8 cellular contexts compared by ENCODE assay signal in genomic region chr17:30731210-30732132, GRCh38.
DNase-seq lines count a peak whose midpoint lies in the region; ATAC-seq and TF ChIP-seq lines count a peak whose summit lies in the region.
"Not testable (repeated sequence)": the region's sequence is repeated elsewhere in the genome, so short reads cannot be mapped to it uniquely, and the experiment has no call there.

No MANE protein-coding gene starts in this region.

- DNase-seq in GM04504 (ENCODE audit: low read depth) = peak; percentile 26
- peak; percentile 67 for DNase-seq in HFFc6
- DNase-seq in NB4 (ENCODE audit: low read depth) = peak; percentile 88
- peak; percentile 89 for DNase-seq in activated naive CD4-positive, alpha-beta T cell treated with anti-CD3 and anti-CD28 coated beads, Interleukin-2, amount 50 U/mL, for 16 hours
- peak; percentile 60 for DNase-seq in glomerular visceral epithelial cell (ENCODE audit: extremely low spot score)
- peak; percentile 58 for DNase-seq in omental fat pad (ENCODE audit: low spot score)
- peak in 45 of 49 donors; percentile 35 to 89 (median 67) for DNase-seq in substantia nigra (lab: John Stamatoyannopoulos, UW)

- H3K27ac ChIP-seq in substantia nigra (ENCODE audit: low read depth, low read length, poor library complexity, severe bottlenecking) = peak overlapping the region; percentile 77

- not testable (repeated sequence) for H3K27me3 Mint-ChIP-seq in HFFc6 (ENCODE audit: insufficient read depth)

- H3K9me3 Mint-ChIP-seq in HFFc6 = not testable (repeated sequence)

- peaks cover 14% of the 10 kb centered on the region for H3K4me1 Mint-ChIP-seq in HFFc6 (ENCODE audit: low read depth)

- H3K4me3 ChIP-seq in NB4 (ENCODE audit: low read depth, low read length) = peak overlapping the region; percentile 77

- H3K27ac Mint-ChIP-seq in HFFc6 = peak overlapping the region; percentile 96

- peak; percentile 64 for TF ChIP-seq POLR2A in NB4 (IDR thresholded peaks at IDR 0.05; ENCODE audit: extremely low read depth, insufficient read length)

- peaks cover 13% of the 10 kb centered on the region for H3K36me3 Mint-ChIP-seq in HFFc6 (ENCODE audit: low read depth)

- peak overlapping the region; percentile 94 for H3K4me3 Mint-ChIP-seq in HFFc6

- TF ChIP-seq CTCF in HFFc6 (IDR thresholded peaks at IDR 0.05); NB4 (IDR thresholded peaks at IDR 0.05; ENCODE audit: low read depth, low read length); omental fat pad (IDR thresholded peaks at IDR 0.05): not testable (repeated sequence)

- ATAC-seq in SK-N-SH treated with all-trans-retinoic acid at 6 μM for 48 hours (peak; percentile 96), omental fat pad (ENCODE audit: low FRiP score) (peak; percentile 96)

Comparison
In these comparisons a context has a peak if more than half of its experiments do, and no peak if none do; other contexts are left out.
1. Peak in every context shown above with its lines: DNase-seq, ATAC-seq, H3K4me3 ChIP-seq and H3K27ac ChIP-seq.
2. DNase-seq: peak in every context shown above with its lines; median percentile 89 in activated naive CD4-positive, alpha-beta T cell treated with anti-CD3 and anti-CD28 coated beads, Interleukin-2, amount 50 U/mL, for 16 hours; 88 in NB4; 67 in HFFc6; 67 in substantia nigra; 60 in glomerular visceral epithelial cell; 58 in omental fat pad; 26 in GM04504.